8 cellular contexts compared by ENCODE assay signal in genomic region chr5:44332360-44332971, GRCh38. TPM values are rescaled to one million over a fixed set of nuclear protein-coding genes. Genes with fewer than 3 reads are reported as not detected.
DNase-seq lines count a peak whose midpoint lies in the region; ATAC-seq, FAIRE-seq and TF ChIP-seq lines count a peak whose summit lies in the region.

No MANE protein-coding gene starts in this region.

- no TSS peak for BruUV-seq in HepG2 (replicated peaks; lab: Mats Ljungman, UMichigan)

- H3K4me2 ChIP-seq in HepG2 (ENCODE audit: low read depth, low read length), result no peak overlapping the region

- H3K36me3 ChIP-seq in HepG2 (replicated peaks in 1 of 2; ENCODE audit: control insufficient read depth in 1 of 2, insufficient read depth in 2 of 2, low read length in 2 of 2), result no peaks in the 10 kb centered on the region

- TF ChIP-seq RAD21 in HepG2 (CRISPR knock-in tag; IDR thresholded peaks at IDR 0.05), result peak; percentile 23; the same call in 1 of the 2 replicates

- CTCF ChIA-PET in HepG2 (lab: Yijun Ruan, JAX; ENCODE audit: low intra/inter-chr PET ratio, low total read pairs), result interaction anchor here (2.7 kb wide), 1 partner anchor 603 kb away, joined by 38 read pairs; no protein-coding TSS in a partner anchor

- H3K4me3 ChIP-seq in HepG2 (replicated peaks in 1 of 3; ENCODE audit: insufficient read depth in 1 of 3, low read depth in 2 of 3, low read length in 3 of 3), result no peak overlapping the region

- no peaks in the 10 kb centered on the region for H3K9me3 ChIP-seq in HepG2 (ENCODE audit: low read length)

- H3K27ac ChIP-seq in HepG2 (ENCODE audit: extremely low read length, insufficient read depth, low read length), result no peak overlapping the region

- no peaks in the 10 kb centered on the region for H3K27me3 ChIP-seq in HepG2 (ENCODE audit: control insufficient read depth in 1 of 2, insufficient read depth in 2 of 2, low read length in 2 of 2)

- H2AFZ ChIP-seq in HepG2 (ENCODE audit: low read length), result no peak overlapping the region

- H3K4me3 Mint-ChIP-seq in brain, result no peak overlapping the region

- TF ChIP-seq EP300 in HepG2 (IDR thresholded peaks at IDR 0.05; ENCODE audit: low read depth in 2 of 2, low read length in 2 of 2), result no peak
- no peak for TF ChIP-seq EP300 in HepG2 (CRISPR knock-in tag; IDR thresholded peaks at IDR 0.05; ENCODE audit: borderline replicate concordance)

- no peaks in the 10 kb centered on the region for H3K79me2 ChIP-seq in HepG2 (ENCODE audit: insufficient read depth, low read length)

- H3K27me3 Mint-ChIP-seq in brain, result no peaks in the 10 kb centered on the region

- ATAC-seq in HG02885 (IDR thresholded peaks at IDR 0.05; ENCODE audit: poor library complexity, unreplicated experiment) (peak; percentile 83), HepG2 (peak; percentile 79), HG03135 (IDR thresholded peaks at IDR 0.05; ENCODE audit: unreplicated experiment) (no peak), HG02571 (IDR thresholded peaks at IDR 0.05; ENCODE audit: unreplicated experiment) (no peak)

- no peaks in the 10 kb centered on the region for H3K4me1 ChIP-seq in HepG2 (ENCODE audit: insufficient read depth, low read length)

- peaks cover 13% of the 10 kb centered on the region for H3K4me1 Mint-ChIP-seq in brain

- H3K36me3 Mint-ChIP-seq in brain, result no peaks in the 10 kb centered on the region

- intact Hi-C loops in HepG2 (cut with micrococcal nuclease; ENCODE audit: unreplicated experiment), result loop anchor here (1.0 to 10.0 kb wide), 3 partner anchors 388 to 672 kb away; no protein-coding TSS in a partner anchor

- in situ Hi-C loops in HepG2 (cut with HindIII; ENCODE audit: extremely low pct_ligation_motif_present, low pct_unique_long_range_greater_than_20kb), result loop anchor here (5.0 kb wide), 1 partner anchor 600 kb away; no protein-coding TSS in a partner anchor

- H3K9ac ChIP-seq in HepG2 (ENCODE audit: insufficient read depth, low read depth, low read length), result no peak overlapping the region

- no peak overlapping the region for H3K27ac Mint-ChIP-seq in brain

- FAIRE-seq in GM12892 (lab: Jason Lieb, UNC) (peak; percentile 60), HepG2 (lab: Jason Lieb, UNC) (no peak)

- no peaks in the 10 kb centered on the region for H4K20me1 ChIP-seq in HepG2 (ENCODE audit: insufficient read depth, low read length)

- WGBS in HepG2 (ENCODE audit: low lambda C conversion rate), result 28% methylated on average over 3 of the region's 3 CpGs

- no peak for TF ChIP-seq POLR2A in GM12892 (IDR thresholded peaks at IDR 0.05; ENCODE audit: low read depth, low read length)
- no peak for TF ChIP-seq POLR2A in HepG2 (IDR thresholded peaks at IDR 0.05; ENCODE audit: insufficient read depth in 1 of 2, low read depth in 2 of 2, low read length in 2 of 2)

- TF ChIP-seq CTCF in brain (conservative IDR thresholded peaks at IDR 0.05) (peak; percentile 55 to 74), HepG2 (CRISPR knock-in tag; IDR thresholded peaks at IDR 0.05) (peak; percentile 66)

- DNase-seq in GM12892 (ENCODE audit: insufficient read length) (no peak), NCI-H2107 treated with DMSO at 0.1 percent for 48 hours (lab: John Stamatoyannopoulos, UW; ENCODE audit: unreplicated experiment) (peak; percentile 27), HepG2 (ENCODE audit: low spot score) (peak; percentile 17), cerebellum (ENCODE audit: low spot score) (no peak)

- POLR2A ChIA-PET in HepG2 (lab: Yijun Ruan, JAX), result no interaction called here

- H3K9me3 Mint-ChIP-seq in brain, result no peaks in the 10 kb centered on the region

TF ChIP-seq in HepG2, 621 proteins besides CTCF, POLR2A, EP300 and RAD21:
- TF ChIP-seq SMC3 (IDR thresholded peaks at IDR 0.05; ENCODE audit: low read length) (peak; percentile 69), ZNF773 (CRISPR knock-in tag; IDR thresholded peaks at IDR 0.05; ENCODE audit: borderline replicate concordance) (no peak), ZNF607 (CRISPR knock-in tag; IDR thresholded peaks at IDR 0.05; ENCODE audit: borderline replicate concordance) (no peak), MTA1 (CRISPR knock-in tag; IDR thresholded peaks at IDR 0.05; ENCODE audit: borderline replicate concordance) (no peak), STAG1 (CRISPR knock-in tag; IDR thresholded peaks at IDR 0.05) (peak; percentile 73)

RNA-seq across cellular contexts. Expression of gene FGF10, which starts 56.8 kb away (rescaled TPM):
- not detected for polyA plus RNA-seq in GM12892 (2012; ENCODE audit: missing spikeins)
- polyA plus RNA-seq in brain (ENCODE audit: insufficient read depth, low read depth, low replicate concordance) (not detected), HepG2 (2011; rRNA removed) (not detected in 2 replicates)
- total RNA-seq in HepG2 (2016; rRNA removed; fragmentation: Illumina TruSeq; extraction: Trizol) (not detected in 2 replicates), cerebellum (3.7 TPM)
- not detected in 2 replicates for total RNA-seq in HepG2 (2016; cell fraction: cytosol; rRNA removed; fragmentation: Illumina TruSeq; extraction: Trizol; ENCODE audit: low read depth)
- not detected in 2 replicates for total RNA-seq in HepG2 (2016; cell fraction: insoluble cytoplasmic fraction; rRNA removed; fragmentation: Illumina TruSeq; extraction: Trizol)
- total RNA-seq in HepG2 (2016; cell fraction: membrane; rRNA removed; fragmentation: Illumina TruSeq; extraction: Trizol), result not detected in 2 replicates
- total RNA-seq in HepG2 (2016; cell fraction: nucleus; rRNA removed; fragmentation: Illumina TruSeq; extraction: Trizol), result not detected in 2 replicates
- not detected in 2 replicates for polyA plus RNA-seq in HepG2 (2011; cell fraction: cytosol; rRNA removed)
- not detected in 2 replicates for polyA plus RNA-seq in HepG2 (2011; cell fraction: nucleus; rRNA removed)
- polyA plus RNA-seq in HepG2 (2012), result not detected in 2 replicates
- not detected in 2 replicates for polyA plus RNA-seq in HepG2 (2016; cell fraction: cytosol; fragmentation: Illumina TruSeq; extraction: Trizol; ENCODE audit: low read depth)
- not detected in 2 replicates for polyA plus RNA-seq in HepG2 (2016; cell fraction: insoluble cytoplasmic fraction; fragmentation: Illumina TruSeq; extraction: Trizol; ENCODE audit: low read depth)
- not detected in 2 replicates for polyA plus RNA-seq in HepG2 (2016; cell fraction: membrane; fragmentation: Illumina TruSeq; extraction: Trizol; ENCODE audit: low read depth)
- polyA plus RNA-seq in HepG2 (2016; cell fraction: nucleus; fragmentation: Illumina TruSeq; extraction: Trizol; ENCODE audit: insufficient read depth, low read depth), result not detected in 2 replicates
- polyA minus RNA-seq in HepG2 (2011; rRNA and poly(A)+ RNA removed; ENCODE audit: low replicate concordance), result not detected in 2 replicates
- not detected in 2 replicates for polyA minus RNA-seq in HepG2 (2011; cell fraction: cytosol; rRNA and poly(A)+ RNA removed)
- not detected in 2 replicates for polyA minus RNA-seq in HepG2 (2011; cell fraction: nucleus; rRNA and poly(A)+ RNA removed)

Comparison
In these comparisons a context has a peak if more than half of its experiments do, and no peak if none do; other contexts are left out.
1. DNase-seq: peak in NCI-H2107 treated with DMSO at 0.1 percent for 48 hours (single experiment) and HepG2 (single experiment); none in GM12892 (single experiment) and cerebellum (single experiment).
2. ATAC-seq: peak in HG02885 (single experiment) and HepG2 (single experiment); none in HG03135 (single experiment) and HG02571 (single experiment).